19 cellular contexts compared by ENCODE assay signal in the genomic region with DNA sequence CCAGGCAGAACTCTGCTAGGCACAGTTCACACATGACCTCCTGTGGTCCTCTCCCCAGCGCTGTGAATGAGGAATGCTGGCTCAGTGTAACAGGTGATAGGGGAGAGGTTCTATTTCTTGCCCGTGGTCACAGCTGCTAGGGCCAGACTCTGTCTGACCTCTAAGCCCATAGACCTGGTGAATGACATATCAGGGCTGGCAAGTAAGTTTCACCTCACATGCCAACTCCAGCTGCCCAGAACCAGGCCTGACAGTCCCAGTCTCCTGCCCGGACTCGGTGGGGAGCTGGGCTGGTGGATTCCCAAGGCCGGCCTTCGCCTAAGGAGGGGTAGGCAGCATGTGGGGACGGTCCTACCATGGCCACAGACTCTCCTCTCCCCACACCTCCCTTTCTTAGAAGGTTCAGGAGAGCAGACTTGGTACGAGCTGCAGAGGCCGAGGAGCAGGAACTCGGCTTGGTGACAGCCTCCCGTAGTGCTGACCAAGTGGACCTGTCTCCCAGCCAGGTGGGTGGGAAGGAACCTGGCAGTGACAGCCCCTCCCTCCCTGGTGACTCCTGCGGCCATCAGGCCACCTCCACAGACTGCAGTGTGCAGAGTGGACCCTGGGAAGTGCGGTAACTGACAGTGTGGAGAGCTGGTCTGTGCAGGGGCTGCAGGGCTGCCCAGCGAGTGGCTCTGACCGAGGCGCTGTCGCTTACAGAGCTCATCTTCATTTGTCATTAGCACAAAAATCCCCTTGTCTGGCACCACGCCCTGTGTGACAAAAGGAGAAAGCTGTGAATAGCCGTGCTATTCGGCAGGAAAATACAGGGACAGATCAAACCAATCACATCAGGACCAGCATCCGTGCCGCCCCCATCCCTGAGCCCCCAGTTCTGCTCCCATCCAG.
DNase-seq lines count a peak whose midpoint lies in the region; ATAC-seq and TF ChIP-seq lines count a peak whose summit lies in the region.
"Had no signal": no experiment of that assay in that cellular context is flagged by ENCODE, and none has a peak within 500 bp of the region (broad histone marks: within the 10 kb centered on the region; RNA-seq: fewer than 3 reads in every experiment).

No MANE protein-coding gene starts in this region.

- H3K36me3 ChIP-seq in SJCRH30 (no peaks in the 10 kb centered on the region), left ventricle myocardium inferior (no peaks in the 10 kb centered on the region), GM23248 (ENCODE audit: low read depth) (no peaks in the 10 kb centered on the region)
- H3K36me3 ChIP-seq: thoracic aorta had no signal

- intact Hi-C loops in left ventricle myocardium inferior (cut with micrococcal nuclease) (no loop called here), sciatic nerve (cut with DNase I) (no loop called here)

- H3K4me2 ChIP-seq in GM23248 (ENCODE audit: unreplicated experiment) = no peak overlapping the region

- no peak overlapping the region for H3K9ac ChIP-seq in GM23248

- H3K9me2 ChIP-seq in GM23248 (ENCODE audit: insufficient read depth) = no peaks in the 10 kb centered on the region

- ATAC-seq in sciatic nerve (peak; percentile 34), HG03457 (IDR thresholded peaks at IDR 0.05; ENCODE audit: unreplicated experiment) (no peak), T-cell (replicated peaks in 1 of 4) (no peak)
- ATAC-seq: body of pancreas, PC-3 had no signal

- no peaks in the 10 kb centered on the region for H3F3A ChIP-seq in GM23248 (ENCODE audit: insufficient read depth)

- DNase-seq in ELF-1 (ENCODE audit: low read depth, low spot score) (peak; percentile 26), SJCRH30 (peak; percentile 79 to 85), left ventricle myocardium inferior (peak; percentile 35), sciatic nerve (ENCODE audit: low spot score) (no peak), GM23248 (no peak), UCSD-AML1 (lab: John Stamatoyannopoulos, UW; ENCODE audit: unreplicated experiment) (no peak), T-cell (no peak)
- DNase-seq: activated naive CD8-positive, alpha-beta T cell treated with anti-CD3 and anti-CD28 coated beads, Interleukin-2, amount 10 ng/mL, durations not matched to agents 7 days and 5 days; body of pancreas; CD4-positive, alpha-beta memory T cell; hippocampal formation; KG1; NCI-H2029; NCI-H510A treated with DMSO at 0.1 percent for 48 hours; PC-3; T1000 had no signal

- peaks cover 54% of the 10 kb centered on the region for H3K4me1 ChIP-seq in SJCRH30
- H3K4me1 ChIP-seq in left ventricle myocardium inferior = peaks cover 50% of the 10 kb centered on the region
- H3K4me1 ChIP-seq in GM23248 (ENCODE audit: insufficient read depth) = peaks cover 14% of the 10 kb centered on the region
- H3K4me1 ChIP-seq: body of pancreas had no signal

- no peaks in the 10 kb centered on the region for H3K9me3 Mint-ChIP-seq in T-cell
- H3K9me3 Mint-ChIP-seq: activated naive CD8-positive, alpha-beta T cell treated with anti-CD3 and anti-CD28 coated beads, Interleukin-2, amount 10 ng/mL, durations not matched to agents 7 days and 5 days; memory B cell had no signal

- POLR2A ChIA-PET in T-cell (lab: Charles Lee) = no interaction called here

- no peaks in the 10 kb centered on the region for H3K36me3 Mint-ChIP-seq in T-cell
- H3K36me3 Mint-ChIP-seq: activated naive CD8-positive, alpha-beta T cell treated with anti-CD3 and anti-CD28 coated beads, Interleukin-2, amount 10 ng/mL, durations not matched to agents 7 days and 5 days; CD4-positive, alpha-beta memory T cell; memory B cell had no signal

- peak overlapping the region in 1 of 2 donors; percentile 36 for H3K27ac Mint-ChIP-seq in T-cell
- H3K27ac Mint-ChIP-seq: activated naive CD8-positive, alpha-beta T cell treated with anti-CD3 and anti-CD28 coated beads, Interleukin-2, amount 10 ng/mL, durations not matched to agents 7 days and 5 days; CD4-positive, alpha-beta memory T cell; memory B cell had no signal

- in situ Hi-C loops in GM23248 (cut with MboI) = no loop called here

- H3K27me3 Mint-ChIP-seq in T-cell = peaks cover 0 to 2% of the 10 kb centered on the region in 2 donors
- H3K27me3 Mint-ChIP-seq: activated naive CD8-positive, alpha-beta T cell treated with anti-CD3 and anti-CD28 coated beads, Interleukin-2, amount 10 ng/mL, durations not matched to agents 7 days and 5 days had no signal

- H3K27me3 ChIP-seq in SJCRH30 (no peaks in the 10 kb centered on the region), left ventricle myocardium inferior (ENCODE audit: low read depth) (no peaks in the 10 kb centered on the region), GM23248 (replicated peaks; ENCODE audit: insufficient read depth) (peaks cover 15% of the 10 kb centered on the region)
- H3K27me3 ChIP-seq: body of pancreas had no signal

- H3K9me3 ChIP-seq in SJCRH30 (replicated peaks) (no peaks in the 10 kb centered on the region), left ventricle myocardium inferior (replicated peaks) (peaks cover 5% of the 10 kb centered on the region), GM23248 (ENCODE audit: low read depth) (no peaks in the 10 kb centered on the region)
- H3K9me3 ChIP-seq: body of pancreas, thoracic aorta had no signal

- no peak overlapping the region for H3K4me3 Mint-ChIP-seq in T-cell
- H3K4me3 Mint-ChIP-seq: activated naive CD8-positive, alpha-beta T cell treated with anti-CD3 and anti-CD28 coated beads, Interleukin-2, amount 10 ng/mL, durations not matched to agents 7 days and 5 days; CD4-positive, alpha-beta memory T cell; memory B cell had no signal

- TF ChIP-seq CTCF in left ventricle myocardium inferior (IDR thresholded peaks at IDR 0.05; ENCODE audit: borderline replicate concordance) = no peak

- H3K27ac ChIP-seq in SJCRH30 (peak overlapping the region; percentile 81), left ventricle myocardium inferior (replicated peaks) (peak overlapping the region; percentile 89), GM23248 (no peak overlapping the region)
- H3K27ac ChIP-seq: body of pancreas, thoracic aorta had no signal

- H3K4me1 Mint-ChIP-seq in T-cell = no peaks in the 10 kb centered on the region
- H3K4me1 Mint-ChIP-seq: activated naive CD8-positive, alpha-beta T cell treated with anti-CD3 and anti-CD28 coated beads, Interleukin-2, amount 10 ng/mL, durations not matched to agents 7 days and 5 days; CD4-positive, alpha-beta memory T cell; memory B cell had no signal

- WGBS in GM23248 (ENCODE audit: low coverage in 1 of 2, low lambda C conversion rate in 2 of 2, missing lambda C conversion rate in 2 of 2), 2 experiments = 70 to 74% methylated on average over 22 of the region's 22 CpGs

- H3K79me2 ChIP-seq in GM23248 (ENCODE audit: insufficient read depth) = no peaks in the 10 kb centered on the region

- CTCF ChIA-PET in T-cell (lab: Charles Lee) = interaction anchor here in 1 of 2 donors (0.6 kb wide), 1 partner anchor 13 kb away, joined by 3 read pairs; no protein-coding TSS in a partner anchor

- H4K20me1 ChIP-seq in GM23248 (ENCODE audit: insufficient read depth) = no peaks in the 10 kb centered on the region

- no peak overlapping the region for H2AFZ ChIP-seq in GM23248

- H3K4me3 ChIP-seq in SJCRH30 (no peak overlapping the region), left ventricle myocardium inferior (no peak overlapping the region), GM23248 (no peak overlapping the region)
- H3K4me3 ChIP-seq: body of pancreas, thoracic aorta had no signal

Comparison
In these comparisons a context has a peak if more than half of its experiments do, and no peak if none do; other contexts are left out.
1. DNase-seq: peak in ELF-1 (single experiment), SJCRH30 (2 of 2) and left ventricle myocardium inferior (single experiment); none in sciatic nerve (single experiment), GM23248 (single experiment), UCSD-AML1 (single experiment) and T-cell (0 of 34).